Comparison of ENCODE assay signal across 40 cellular contexts in genomic region chr2:189538402-189538801, GRCh38.
"Had no signal": no experiment of that assay in that cellular context is flagged by ENCODE, and none has a peak within 500 bp of the region (broad histone marks: within the 10 kb centered on the region; RNA-seq: fewer than 3 reads in every experiment).

No MANE protein-coding gene starts in this region.

- DNase-seq: activated effector memory CD4-positive, alpha-beta T cell treated with anti-CD3 and anti-CD28 coated beads, Interleukin-2, amount 50 U/mL, for 16 hours; activated effector memory CD4-positive, alpha-beta T cell treated with Interleukin-2 at 50 U/mL for 16 hours; activated gamma-delta T cell; activated gamma-delta T cell treated with Interleukin-2 at 50 U/mL for 16 hours; activated naive CD4-positive, alpha-beta T cell; activated naive CD4-positive, alpha-beta T cell treated with anti-CD3 and anti-CD28 coated beads for 36 hours; activated naive CD4-positive, alpha-beta T cell treated with anti-CD3 and anti-CD28 coated beads, Interleukin-2, amount 10 ng/mL, durations not matched to agents 7 days and 5 days; activated naive CD4-positive, alpha-beta T cell treated with anti-CD3 and anti-CD28 coated beads, Interleukin-2, amount 50 U/mL, for 16 hours; activated naive CD4-positive, alpha-beta T cell treated with Interleukin-2 at 50 U/mL for 16 hours; activated naive CD8-positive, alpha-beta T cell treated with anti-CD3 and anti-CD28 coated beads for 36 hours; activated naive CD8-positive, alpha-beta T cell treated with anti-CD3 and anti-CD28 coated beads, Interleukin-2, amount 10 ng/mL, durations not matched to agents 7 days and 5 days; activated naive CD8-positive, alpha-beta T cell treated with anti-CD3 and anti-CD28 coated beads, Interleukin-2, amount 50 U/mL, for 24 hours; activated T-cell treated with anti-CD3 and anti-CD28 coated beads, Interleukin-2, amount 50 U/mL, for 1 hour; activated T-cell treated with anti-CD3 and anti-CD28 coated beads, Interleukin-2, amount 50 U/mL, for 24 hours; activated T-cell treated with anti-CD3 and anti-CD28 coated beads, Interleukin-2, amount 50 U/mL, for 4 hours; activated T-cell treated with anti-CD3 and anti-CD28 coated beads, Interleukin-2, amount 50 U/mL, for 48 hours; activated T-cell treated with anti-CD3 and anti-CD28 coated beads, Interleukin-2, amount 50 U/mL, for 72 hours; adrenal gland; amniotic stem cell; amygdala; anterior cingulate cortex; aorta; body of pancreas; brain microvascular endothelial cell; caudate nucleus; central memory CD4-positive, alpha-beta T cell; cerebellar nuclear complex had no signal

- H3K4me3 ChIP-seq: adrenal gland, ascending aorta, body of pancreas, breast epithelium, cardiac muscle cell had no signal

- H3K4me1 ChIP-seq: body of pancreas had no signal

- H3K4me1 Mint-ChIP-seq: activated naive CD4-positive, alpha-beta T cell treated with anti-CD3 and anti-CD28 coated beads, Interleukin-2, amount 10 ng/mL, durations not matched to agents 7 days and 5 days; activated naive CD4-positive, alpha-beta T cell treated with anti-CD3 and anti-CD28 coated beads, Interleukin-2, amount 50 U/mL, for 24 hours; activated naive CD8-positive, alpha-beta T cell treated with anti-CD3 and anti-CD28 coated beads, Interleukin-2, amount 10 ng/mL, durations not matched to agents 7 days and 5 days; activated naive CD8-positive, alpha-beta T cell treated with anti-CD3 and anti-CD28 coated beads, Interleukin-2, amount 50 U/mL, for 24 hours; activated T-helper 17 cell treated with anti-CD3 and anti-CD28 coated beads, Interleukin-2, amount 50 U/mL, for 72 hours; brain; central memory CD8-positive, alpha-beta T cell had no signal

- FAIRE-seq: astrocyte, bronchial epithelial cell had no signal

- H3K27ac ChIP-seq: adrenal gland, ascending aorta, body of pancreas, brain microvascular endothelial cell, breast epithelium, cardiac muscle cell had no signal

- H3K9me3 ChIP-seq: adrenal gland, ascending aorta, body of pancreas, breast epithelium had no signal

- H3K36me3 ChIP-seq: adrenal gland, ascending aorta, brain microvascular endothelial cell, breast epithelium, cardiac muscle cell had no signal

- H3K4me3 Mint-ChIP-seq: activated naive CD4-positive, alpha-beta T cell treated with anti-CD3 and anti-CD28 coated beads for 36 hours; activated naive CD4-positive, alpha-beta T cell treated with anti-CD3 and anti-CD28 coated beads, Interleukin-2, amount 10 ng/mL, durations not matched to agents 7 days and 5 days; activated naive CD4-positive, alpha-beta T cell treated with anti-CD3 and anti-CD28 coated beads, Interleukin-2, amount 50 U/mL, for 24 hours; activated naive CD8-positive, alpha-beta T cell; activated naive CD8-positive, alpha-beta T cell treated with anti-CD3 and anti-CD28 coated beads for 36 hours; activated naive CD8-positive, alpha-beta T cell treated with anti-CD3 and anti-CD28 coated beads, Interleukin-2, amount 10 ng/mL, durations not matched to agents 7 days and 5 days; activated naive CD8-positive, alpha-beta T cell treated with anti-CD3 and anti-CD28 coated beads, Interleukin-2, amount 50 U/mL, for 24 hours; activated T-cell treated with anti-CD3 and anti-CD28 coated beads, Interleukin-2, amount 50 U/mL, for 24 hours; activated T-cell treated with anti-CD3 and anti-CD28 coated beads, Interleukin-2, amount 50 U/mL, for 4 hours; activated T-cell treated with anti-CD3 and anti-CD28 coated beads, Interleukin-2, amount 50 U/mL, for 72 hours; activated T-helper 1 cell treated with anti-CD3 and anti-CD28 coated beads, Interleukin-12 subunit alpha, Interleukin-12 subunit beta, Interleukin-2, Interleukin-4 antibody, amounts not matched to agents 30 ng/mL and 10 ng/mL and 1 ng/mL, durations not matched to agents 14 hours and 24 hours and 36 hours; activated T-helper 17 cell treated with anti-CD3 and anti-CD28 coated beads, Interleukin-2, amount 50 U/mL, for 72 hours; brain; central memory CD8-positive, alpha-beta T cell had no signal

- H3K36me3 Mint-ChIP-seq: activated naive CD4-positive, alpha-beta T cell treated with anti-CD3 and anti-CD28 coated beads, Interleukin-2, amount 10 ng/mL, durations not matched to agents 7 days and 5 days; activated naive CD4-positive, alpha-beta T cell treated with anti-CD3 and anti-CD28 coated beads, Interleukin-2, amount 50 U/mL, for 24 hours; activated naive CD4-positive, alpha-beta T cell treated with anti-CD3 and anti-CD28 coated beads, Interleukin-2, amount 50 U/mL, for 72 hours; activated naive CD8-positive, alpha-beta T cell treated with anti-CD3 and anti-CD28 coated beads for 36 hours; activated naive CD8-positive, alpha-beta T cell treated with anti-CD3 and anti-CD28 coated beads, Interleukin-2, amount 10 ng/mL, durations not matched to agents 7 days and 5 days; brain had no signal

- H3K27me3 ChIP-seq: adrenal gland, ascending aorta, body of pancreas, brain microvascular endothelial cell, breast epithelium had no signal

- ATAC-seq: activated naive CD4-positive, alpha-beta T cell treated with anti-CD3 and anti-CD28 coated beads, Interleukin-2, amount 50 U/mL, for 72 hours; activated naive CD8-positive, alpha-beta T cell treated with anti-CD3 and anti-CD28 coated beads, Interleukin-2, amount 50 U/mL, for 24 hours; activated T-cell treated with anti-CD3 and anti-CD28 coated beads, Interleukin-2, amount 50 U/mL, for 4 hours; activated T-cell treated with anti-CD3 and anti-CD28 coated beads, Interleukin-2, amount 50 U/mL, for 72 hours; activated T-helper 17 cell treated with anti-CD3 and anti-CD28 coated beads, Interleukin-2, amount 50 U/mL, for 72 hours; body of pancreas had no signal

- H3K27ac Mint-ChIP-seq: activated naive CD4-positive, alpha-beta T cell treated with anti-CD3 and anti-CD28 coated beads for 36 hours; activated naive CD4-positive, alpha-beta T cell treated with anti-CD3 and anti-CD28 coated beads, Interleukin-2, amount 10 ng/mL, durations not matched to agents 7 days and 5 days; activated naive CD4-positive, alpha-beta T cell treated with anti-CD3 and anti-CD28 coated beads, Interleukin-2, amount 50 U/mL, for 24 hours; activated naive CD4-positive, alpha-beta T cell treated with anti-CD3 and anti-CD28 coated beads, Interleukin-2, amount 50 U/mL, for 72 hours; activated naive CD8-positive, alpha-beta T cell; activated naive CD8-positive, alpha-beta T cell treated with anti-CD3 and anti-CD28 coated beads for 36 hours; activated naive CD8-positive, alpha-beta T cell treated with anti-CD3 and anti-CD28 coated beads, Interleukin-2, amount 10 ng/mL, durations not matched to agents 7 days and 5 days; activated naive CD8-positive, alpha-beta T cell treated with anti-CD3 and anti-CD28 coated beads, Interleukin-2, amount 50 U/mL, for 24 hours; activated T-cell treated with anti-CD3 and anti-CD28 coated beads, Interleukin-2, amount 50 U/mL, for 24 hours; activated T-cell treated with anti-CD3 and anti-CD28 coated beads, Interleukin-2, amount 50 U/mL, for 72 hours; activated T-helper 1 cell treated with anti-CD3 and anti-CD28 coated beads, Interleukin-12 subunit alpha, Interleukin-12 subunit beta, Interleukin-2, Interleukin-4 antibody, amounts not matched to agents 30 ng/mL and 10 ng/mL and 1 ng/mL, durations not matched to agents 14 hours and 24 hours and 36 hours; activated T-helper 17 cell treated with anti-CD3 and anti-CD28 coated beads, Interleukin-2, amount 50 U/mL, for 72 hours; activated T-helper 2 cell treated with anti-CD3 and anti-CD28 coated beads, Interferon-gamma antibody, Interleukin-2, Interleukin-4, amounts not matched to agents 10 μg/mL and 5 μg/mL and 100 μg/mL, durations not matched to agents 14 hours and 24 hours and 36 hours; brain had no signal

- H3K27me3 Mint-ChIP-seq: activated naive CD4-positive, alpha-beta T cell treated with anti-CD3 and anti-CD28 coated beads, Interleukin-2, amount 50 U/mL, for 24 hours; activated naive CD8-positive, alpha-beta T cell; activated naive CD8-positive, alpha-beta T cell treated with anti-CD3 and anti-CD28 coated beads, Interleukin-2, amount 10 ng/mL, durations not matched to agents 7 days and 5 days; brain had no signal

- H3K9me3 Mint-ChIP-seq: activated naive CD4-positive, alpha-beta T cell treated with anti-CD3 and anti-CD28 coated beads for 36 hours; activated naive CD4-positive, alpha-beta T cell treated with anti-CD3 and anti-CD28 coated beads, Interleukin-2, amount 10 ng/mL, durations not matched to agents 7 days and 5 days; activated naive CD4-positive, alpha-beta T cell treated with anti-CD3 and anti-CD28 coated beads, Interleukin-2, amount 50 U/mL, for 24 hours; activated naive CD8-positive, alpha-beta T cell treated with anti-CD3 and anti-CD28 coated beads for 36 hours; activated naive CD8-positive, alpha-beta T cell treated with anti-CD3 and anti-CD28 coated beads, Interleukin-2, amount 10 ng/mL, durations not matched to agents 7 days and 5 days; activated naive CD8-positive, alpha-beta T cell treated with anti-CD3 and anti-CD28 coated beads, Interleukin-2, amount 50 U/mL, for 24 hours; activated T-cell treated with anti-CD3 and anti-CD28 coated beads, Interleukin-2, amount 50 U/mL, for 24 hours; activated T-helper 1 cell treated with anti-CD3 and anti-CD28 coated beads, Interleukin-12 subunit alpha, Interleukin-12 subunit beta, Interleukin-2, Interleukin-4 antibody, amounts not matched to agents 30 ng/mL and 10 ng/mL and 1 ng/mL, durations not matched to agents 14 hours and 24 hours and 36 hours; activated T-helper 17 cell treated with anti-CD3 and anti-CD28 coated beads, Interleukin-2, amount 50 U/mL, for 72 hours; activated T-helper 2 cell treated with anti-CD3 and anti-CD28 coated beads, Interferon-gamma antibody, Interleukin-2, Interleukin-4, amounts not matched to agents 10 μg/mL and 5 μg/mL and 100 μg/mL, durations not matched to agents 14 hours and 24 hours and 36 hours; brain; central memory CD8-positive, alpha-beta T cell had no signal
